25 cellular contexts compared by ENCODE assay signal in genomic region chr12:114447274-114447716, GRCh38. TPM values are rescaled to one million over a fixed set of nuclear protein-coding genes. Genes with fewer than 3 reads are reported as not detected.
DNase-seq lines count a peak whose midpoint lies in the region; ATAC-seq and TF ChIP-seq lines count a peak whose summit lies in the region.
"Had no signal": no experiment of that assay in that cellular context is flagged by ENCODE, and none has a peak within 500 bp of the region (broad histone marks: within the 10 kb centered on the region; RNA-seq: fewer than 3 reads in every experiment).

No MANE protein-coding gene starts in this region.

- peaks cover 58% of the 10 kb centered on the region for H3K27me3 ChIP-seq in fibroblast of lung (ENCODE audit: control insufficient read depth, insufficient read depth, low read length)
- H3K27me3 ChIP-seq in thyroid gland: peaks cover 61% of the 10 kb centered on the region

- H3K4me1 ChIP-seq in fibroblast of lung (ENCODE audit: control insufficient read depth, extremely low read depth, insufficient read depth, low read length) (no peaks in the 10 kb centered on the region), thyroid gland (peaks cover 5 to 16% of the 10 kb centered on the region in 2 donors)
- H3K4me1 ChIP-seq: A549, Peyer's patch, SJSA1, uterus had no signal

- no peak overlapping the region for H3K27ac Mint-ChIP-seq in activated CD4-positive, alpha-beta T cell treated with anti-CD3 and anti-CD28 coated beads for 36 hours

- H3K79me2 ChIP-seq in fibroblast of lung (ENCODE audit: control insufficient read depth, insufficient read depth, low read length): no peaks in the 10 kb centered on the region

- no peak for TF ChIP-seq CTCF in fibroblast of lung (conservative IDR thresholded peaks at IDR 0.05 in 1 of 2, IDR thresholded peaks at IDR 0.05 in 1 of 2; ENCODE audit: low read depth in 1 of 2, low read length in 2 of 2)
- no peak for TF ChIP-seq CTCF in thyroid gland (IDR thresholded peaks at IDR 0.05)

- intact Hi-C loops in activated CD4-positive, alpha-beta T cell treated with anti-CD3 and anti-CD28 coated beads for 36 hours (cut with DNase I, micrococcal nuclease): loop anchor here (2.0 to 10.0 kb wide), 4 partner anchors 44 to 248 kb away; no protein-coding TSS in a partner anchor
- intact Hi-C loops in thyroid gland (cut with DNase I): no loop called here

- no peak overlapping the region for H3K4me3 Mint-ChIP-seq in activated CD4-positive, alpha-beta T cell treated with anti-CD3 and anti-CD28 coated beads for 36 hours

- no peaks in the 10 kb centered on the region for H3K4me1 Mint-ChIP-seq in activated CD4-positive, alpha-beta T cell treated with anti-CD3 and anti-CD28 coated beads for 36 hours

- TF ChIP-seq POLR2A in thyroid gland (IDR thresholded peaks at IDR 0.05): no peak

- no peaks in the 10 kb centered on the region for H3K9me3 Mint-ChIP-seq in activated CD4-positive, alpha-beta T cell treated with anti-CD3 and anti-CD28 coated beads for 36 hours (ENCODE audit: low read depth)

- H3K36me3 Mint-ChIP-seq in activated CD4-positive, alpha-beta T cell treated with anti-CD3 and anti-CD28 coated beads for 36 hours (ENCODE audit: low read depth): no peaks in the 10 kb centered on the region

- H3K4me2 ChIP-seq in fibroblast of lung (ENCODE audit: extremely low read depth, insufficient read depth, low read length): peak overlapping the region; percentile 51
- H3K4me2 ChIP-seq: A549, smooth muscle cell had no signal

- H3K9me3 ChIP-seq in fibroblast of lung (ENCODE audit: control insufficient read depth, insufficient read depth, low read depth, low read length): no peaks in the 10 kb centered on the region
- no peaks in the 10 kb centered on the region for H3K9me3 ChIP-seq in thyroid gland
- H3K9me3 ChIP-seq: A549, Peyer's patch, SJSA1, uterus had no signal

- peak; percentile 3 for DNase-seq in activated CD4-positive, alpha-beta T cell treated with anti-CD3 and anti-CD28 coated beads for 36 hours
- DNase-seq in activated CD4-positive, alpha-beta T cell treated with anti-CD3 and anti-CD28 coated beads, Interleukin-2, amount 50 U/mL, for 1 hour: no peak
- DNase-seq in fibroblast of lung (ENCODE audit: low read depth in 2 of 2) (no peak), iPS-NIHi11 (ENCODE audit: low spot score) (peak; percentile 54), thyroid gland (peak; percentile 54 to 65), GF-D8 (lab: John Stamatoyannopoulos, UW) (no peak)
- DNase-seq: activated CD4-positive, alpha-beta T cell treated with anti-CD3 and anti-CD28 coated beads for 4 hours; activated naive CD4-positive, alpha-beta T cell; activated T-cell treated with anti-CD3 and anti-CD28 coated beads, Interleukin-2, amount 50 U/mL, for 48 hours; DMS53; kidney glomerular epithelial cell; NCI-H1105 treated with DMSO at 0.1 percent for 48 hours; NCI-H524; Peyer's patch; stimulated activated CD4-positive, alpha-beta T cell treated with anti-CD3 and anti-CD28 coated beads, Interleukin-2, amount 100 ng/mL, for 24 hours; uterus had no signal

- H3K27ac ChIP-seq in fibroblast of lung (ENCODE audit: insufficient read depth, low read length) (no peak overlapping the region), thyroid gland (no peak overlapping the region)
- H3K27ac ChIP-seq: A549, Peyer's patch, SJSA1, uterus had no signal

- no peaks in the 10 kb centered on the region for H3K36me3 ChIP-seq in fibroblast of lung (ENCODE audit: control insufficient read depth, insufficient read depth, low read length)
- no peaks in the 10 kb centered on the region for H3K36me3 ChIP-seq in thyroid gland
- H3K36me3 ChIP-seq: Peyer's patch, SJSA1, uterus had no signal

- 2 to 18% methylated on average over 4 to 32 of the region's 37 CpGs for WGBS in thyroid gland, 2 donors

- CTCF ChIA-PET in activated CD4-positive, alpha-beta T cell treated with anti-CD3 and anti-CD28 coated beads for 36 hours (lab: Charles Lee): no interaction called here

- ATAC-seq in activated CD4-positive, alpha-beta T cell treated with anti-CD3 and anti-CD28 coated beads for 36 hours: no peak
- ATAC-seq in GM21423 (IDR thresholded peaks at IDR 0.05; ENCODE audit: unreplicated experiment) (no peak), GM19328 (IDR thresholded peaks at IDR 0.05; ENCODE audit: unreplicated experiment) (no peak)

- H3K27me3 Mint-ChIP-seq in activated CD4-positive, alpha-beta T cell treated with anti-CD3 and anti-CD28 coated beads for 36 hours: peaks cover 76% of the 10 kb centered on the region

- H3K4me3 ChIP-seq in fibroblast of lung (replicated peaks in 1 of 4; ENCODE audit: control extremely low read depth in 1 of 4, insufficient read depth in 1 of 4, low read depth in 3 of 4, low read length in 4 of 4) (no peak overlapping the region), thyroid gland (replicated peaks in 1 of 3) (no peak overlapping the region)
- H3K4me3 ChIP-seq: A549, Peyer's patch, SJSA1, smooth muscle cell, uterus had no signal

- no peaks in the 10 kb centered on the region for H4K20me1 ChIP-seq in fibroblast of lung (ENCODE audit: control insufficient read depth, extremely low read depth, insufficient read depth, low read length)

- no peak overlapping the region for H3K9ac ChIP-seq in fibroblast of lung (ENCODE audit: insufficient read depth, low read length)

- no peak overlapping the region for H2AFZ ChIP-seq in fibroblast of lung (ENCODE audit: low read length)

- POLR2A ChIA-PET in activated CD4-positive, alpha-beta T cell treated with anti-CD3 and anti-CD28 coated beads for 36 hours (lab: Charles Lee): no interaction called here

RNA-seq across cellular contexts. Expression of gene TBX5, which starts 41.4 kb away (rescaled TPM):
- total RNA-seq in activated CD4-positive, alpha-beta T cell treated with anti-CD3 and anti-CD28 coated beads for 36 hours: not detected
- total RNA-seq in fibroblast of lung: 13.1 and 16.8 TPM in 2 replicates
- polyA plus RNA-seq in fibroblast of lung: 15.9 and 19.4 TPM in 2 replicates
- polyA plus RNA-seq in fibroblast of lung (2012): 11.2 and 14.7 TPM in 2 replicates
- 29.6 and 41.9 TPM in 2 replicates for polyA minus RNA-seq in fibroblast of lung (ENCODE audit: low replicate concordance)
- total RNA-seq in thyroid gland: 1 to 10 TPM in 2 of 4 donors, under 1 TPM in 2; 0.27 to 2.3 (median 1.0) TPM
- total RNA-seq: mesenteric fat pad; osteocyte; Peyer's patch; renal cortical epithelial cell; SJSA1; smooth muscle cell; T-helper 1 cell treated with Interleukin-12 subunit alpha and Interleukin-12 subunit beta and Interleukin-4 antibody, amounts not matched to agents 30 ng/mL and 1 ng/mL, for 36 hours; uterus had no signal
- polyA plus RNA-seq: A549, smooth muscle cell had no signal

Comparison
In these comparisons a context has a peak if more than half of its experiments do, and no peak if none do; other contexts are left out.
1. DNase-seq: peak in activated CD4-positive, alpha-beta T cell treated with anti-CD3 and anti-CD28 coated beads for 36 hours (single experiment), iPS-NIHi11 (single experiment) and thyroid gland (2 of 2); none in activated CD4-positive, alpha-beta T cell treated with anti-CD3 and anti-CD28 coated beads, Interleukin-2, amount 50 U/mL, for 1 hour (single experiment), fibroblast of lung (0 of 2) and GF-D8 (single experiment).